Comparison of ENCODE assay signal across 7 cellular contexts in the genomic region with DNA sequence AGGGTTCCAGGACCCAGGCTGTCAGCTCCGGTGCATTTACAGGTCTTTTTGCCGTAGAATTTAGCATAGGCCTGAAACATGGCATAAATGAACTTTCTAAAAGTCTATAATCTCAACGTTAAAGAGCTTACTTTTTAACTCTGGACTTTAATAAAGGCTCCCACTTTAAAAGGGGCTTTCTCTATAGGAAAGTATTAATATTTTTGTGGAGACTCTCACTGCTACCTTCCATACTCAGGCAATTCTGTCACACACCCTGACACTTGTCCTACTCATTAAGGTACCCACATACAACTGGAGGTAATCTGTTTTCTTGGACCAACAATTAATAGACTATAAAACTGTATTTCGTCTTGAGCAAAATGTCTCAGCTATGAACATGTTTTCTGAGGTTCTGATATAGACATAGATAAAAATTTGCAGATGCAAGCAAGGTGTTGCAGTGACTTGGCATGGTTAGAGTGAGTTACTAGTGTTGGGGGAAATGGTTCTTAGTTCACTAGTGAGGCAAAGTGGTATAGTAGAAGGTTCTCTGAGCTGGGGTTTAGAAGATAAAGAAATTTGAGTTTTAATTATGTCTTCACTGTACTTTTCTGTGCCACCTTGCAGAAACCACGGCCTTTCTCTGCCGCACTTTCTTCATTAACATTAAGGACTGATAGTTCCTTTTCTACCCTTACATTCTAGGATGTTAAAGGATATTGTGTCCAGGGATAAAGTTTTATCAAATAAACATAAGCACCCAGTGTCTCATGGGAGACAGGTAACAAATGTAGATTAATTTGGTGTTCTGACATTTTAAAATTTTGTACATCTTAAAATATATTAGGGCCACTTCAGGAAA. TPM values are rescaled to one million over a fixed set of nuclear protein-coding genes. Genes with fewer than 3 reads are reported as not detected.
A peak's percentile ranks its signal among the peaks of the same experiment; 100 is the strongest.
DNase-seq lines count a peak whose midpoint lies in the region; ATAC-seq lines count a peak whose summit lies in the region.

No MANE protein-coding gene starts in this region.

- H3K27ac Mint-ChIP-seq in activated CD4-positive, alpha-beta memory T cell treated with anti-CD3 and anti-CD28 coated beads for 36 hours, result peak overlapping the region; percentile 89
- H3K27ac Mint-ChIP-seq in stimulated activated memory B cell treated with anti-CD40 and anti-IgM and Interleukin-4, amounts not matched to agents 10 μg/mL and 1 μg/mL and 100 μg/mL, for 72 hours, result peak overlapping the region; percentile 99

- H3K36me3 ChIP-seq in HUES64 (ENCODE audit: insufficient read depth, low read length) (no peaks in the 10 kb centered on the region), iPS DF 6.9 (ENCODE audit: control insufficient read depth, insufficient read depth, low read length) (no peaks in the 10 kb centered on the region)

- intact Hi-C loops in activated CD4-positive, alpha-beta memory T cell treated with anti-CD3 and anti-CD28 coated beads for 36 hours (cut with micrococcal nuclease), result loop anchor here (1.0 kb wide), 1 partner anchor 42 kb away; no protein-coding TSS in a partner anchor

- H3K4me1 Mint-ChIP-seq in activated CD4-positive, alpha-beta memory T cell treated with anti-CD3 and anti-CD28 coated beads for 36 hours (ENCODE audit: low read depth), result peaks cover 47% of the 10 kb centered on the region
- peaks cover 29% of the 10 kb centered on the region for H3K4me1 Mint-ChIP-seq in stimulated activated memory B cell treated with anti-CD40 and anti-IgM and Interleukin-4, amounts not matched to agents 10 μg/mL and 1 μg/mL and 100 μg/mL, for 72 hours

- H3K27me3 ChIP-seq in HUES64 (ENCODE audit: insufficient read depth, low read length) (peaks cover 24% of the 10 kb centered on the region), iPS DF 6.9 (ENCODE audit: control insufficient read depth, insufficient read depth, low read length) (no peaks in the 10 kb centered on the region; the same call in none of the 2 replicates)

- no peaks in the 10 kb centered on the region for H3K36me3 Mint-ChIP-seq in activated CD4-positive, alpha-beta memory T cell treated with anti-CD3 and anti-CD28 coated beads for 36 hours
- peaks cover 6% of the 10 kb centered on the region for H3K36me3 Mint-ChIP-seq in stimulated activated memory B cell treated with anti-CD40 and anti-IgM and Interleukin-4, amounts not matched to agents 10 μg/mL and 1 μg/mL and 100 μg/mL, for 72 hours

- peak overlapping the region; percentile 70 for H3K4me3 ChIP-seq in HUES64 (ENCODE audit: low read length)
- peak overlapping the region; percentile 83; the same call in 1 of the 2 replicates for H3K4me3 ChIP-seq in iPS DF 6.9 (ENCODE audit: low read length)

- no peak for DNase-seq in activated CD4-positive, alpha-beta memory T cell treated with anti-CD3 and anti-CD28 coated beads for 36 hours
- DNase-seq in iPS DF 6.9 (ENCODE audit: low read depth, low spot score), result no peak
- no peak for DNase-seq in inferior parietal cortex (ENCODE audit: extremely low spot score)
- DNase-seq in SIG-M5 treated with dmso at 0.1 percent for 504 hours (lab: John Stamatoyannopoulos, UW; ENCODE audit: unreplicated experiment), result no peak

- 28% methylated on average over 4 of the region's 6 CpGs for WGBS in HUES64
- no CpG with 5 or more reads among the region's 6 CpGs for WGBS in iPS DF 6.9 (ENCODE audit: insufficient coverage, insufficient read length)

- peak overlapping the region; percentile 94; the same call in 1 of the 2 replicates for H3K27ac ChIP-seq in HUES64 (ENCODE audit: low read depth, low read length)
- H3K27ac ChIP-seq in iPS DF 6.9 (ENCODE audit: low read length), result no peak overlapping the region

- no peak for ATAC-seq in stimulated activated memory B cell treated with anti-CD40 and anti-IgM and Interleukin-4, amounts not matched to agents 10 μg/mL and 1 μg/mL and 100 μg/mL, for 72 hours
- no peak for ATAC-seq in GM19397 (IDR thresholded peaks at IDR 0.05; ENCODE audit: unreplicated experiment)

- POLR2A ChIA-PET in activated CD4-positive, alpha-beta memory T cell treated with anti-CD3 and anti-CD28 coated beads for 36 hours (lab: Charles Lee), result interaction anchor here (1.0 to 3.4 kb wide), 6 partner anchors 10 to 94 kb away, joined by 3 to 39 read pairs (median 8); a partner anchor contains a TSS

- peak overlapping the region; percentile 89 for H3K9ac ChIP-seq in HUES64 (ENCODE audit: low read depth, low read length)

- H3K4me3 Mint-ChIP-seq in activated CD4-positive, alpha-beta memory T cell treated with anti-CD3 and anti-CD28 coated beads for 36 hours, result peak overlapping the region; percentile 79
- H3K4me3 Mint-ChIP-seq in stimulated activated memory B cell treated with anti-CD40 and anti-IgM and Interleukin-4, amounts not matched to agents 10 μg/mL and 1 μg/mL and 100 μg/mL, for 72 hours, result peak overlapping the region; percentile 80

- CTCF ChIA-PET in activated CD4-positive, alpha-beta memory T cell treated with anti-CD3 and anti-CD28 coated beads for 36 hours (lab: Charles Lee), result interaction anchor here (0.6 to 2.9 kb wide), 4 partner anchors 9 to 966 kb away, joined by 3 to 14 read pairs (median 4); no protein-coding TSS in a partner anchor

- no peaks in the 10 kb centered on the region for H3K9me3 Mint-ChIP-seq in activated CD4-positive, alpha-beta memory T cell treated with anti-CD3 and anti-CD28 coated beads for 36 hours
- no peaks in the 10 kb centered on the region for H3K9me3 Mint-ChIP-seq in stimulated activated memory B cell treated with anti-CD40 and anti-IgM and Interleukin-4, amounts not matched to agents 10 μg/mL and 1 μg/mL and 100 μg/mL, for 72 hours

- H3K27me3 Mint-ChIP-seq in activated CD4-positive, alpha-beta memory T cell treated with anti-CD3 and anti-CD28 coated beads for 36 hours, result no peaks in the 10 kb centered on the region
- no peaks in the 10 kb centered on the region for H3K27me3 Mint-ChIP-seq in stimulated activated memory B cell treated with anti-CD40 and anti-IgM and Interleukin-4, amounts not matched to agents 10 μg/mL and 1 μg/mL and 100 μg/mL, for 72 hours

- H3K9me3 ChIP-seq in HUES64 (ENCODE audit: insufficient read depth, low read depth, low read length) (no peaks in the 10 kb centered on the region), iPS DF 6.9 (ENCODE audit: control insufficient read depth, insufficient read depth, low read length) (no peaks in the 10 kb centered on the region)

- H3K4me1 ChIP-seq in HUES64 (ENCODE audit: insufficient read depth, low read length) (peaks cover 23% of the 10 kb centered on the region), iPS DF 6.9 (ENCODE audit: control insufficient read depth, insufficient read depth, low read length) (no peaks in the 10 kb centered on the region; the same call in 1 of the 2 replicates)

RNA-seq across cellular contexts. Expression of a gene that starts 10.8 kb away (rescaled TPM):
- polyA plus RNA-seq in HUES64 (2013, experiment 1 of 2), result 1.0 TPM
- polyA plus RNA-seq in HUES64 (2013, experiment 2 of 2), result 1.3 TPM
- 10 to 100 TPM in 1 of 2 experiments, 1 to 10 TPM in 1; 9.3 to 10.0 TPM for total RNA-seq in activated CD4-positive, alpha-beta memory T cell treated with anti-CD3 and anti-CD28 coated beads for 36 hours
